In the genomic region with DNA sequence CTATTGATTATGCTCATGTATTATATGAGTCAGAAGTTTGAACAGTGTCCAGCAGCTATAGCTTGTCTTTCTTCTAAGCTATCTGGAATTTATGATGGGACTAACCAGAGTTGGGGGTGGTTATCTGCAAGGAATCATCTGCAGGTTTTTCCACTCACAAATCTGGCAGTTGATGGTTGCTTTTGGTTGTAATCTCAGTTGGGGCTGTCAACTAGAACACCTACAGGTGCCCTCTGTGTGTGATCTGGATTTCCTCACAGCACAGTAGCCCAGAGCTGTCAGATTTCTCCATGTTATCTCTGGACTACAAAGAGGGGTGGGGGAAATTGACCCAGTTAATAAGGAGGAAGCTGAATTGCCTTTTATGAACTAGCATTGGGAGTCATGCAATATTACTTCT, we compare ENCODE assay signal across 20 cellular contexts.
"Had no signal": no experiment of that assay in that cellular context is flagged by ENCODE, and none has a peak within 500 bp of the region (broad histone marks: within the 10 kb centered on the region; RNA-seq: fewer than 3 reads in every experiment).

No MANE protein-coding gene starts in this region.

- DNase-seq: dorsolateral prefrontal cortex; effector CD4-positive, alpha-beta T cell; foreskin keratinocyte; glutamatergic neuron; mesenchymal stem cell; mucosa of descending colon; naive B cell; pancreas; stimulated activated CD4-positive, alpha-beta T cell treated with anti-CD3 and anti-CD28 coated beads, Interleukin-12 subunit alpha, Interleukin-12 subunit beta, amount 100 ng/mL, for 4 hours; stimulated activated CD4-positive, alpha-beta T cell treated with anti-CD3 and anti-CD28 coated beads, Interleukin-1b, Interleukin-23, amount 100 ng/mL, for 48 hours; stimulated activated CD4-positive, alpha-beta T cell treated with anti-CD3 and anti-CD28 coated beads, Interleukin-4, amount 100 ng/mL, for 1 hour; stimulated activated CD8-positive, alpha-beta memory T cell treated with anti-CD3 and anti-CD28 coated beads, Interleukin-4, amount 100 ng/mL, for 48 hours; stimulated activated naive CD4-positive, alpha-beta T cell treated with Interleukin-2 at 50 U/mL for 16 hours; stomach; tibial artery had no signal

- H3K27ac ChIP-seq: dorsolateral prefrontal cortex, esophagus muscularis mucosa, foreskin keratinocyte, neutrophil, pancreas, stomach had no signal

- H3K4me3 ChIP-seq: dorsolateral prefrontal cortex, esophagus muscularis mucosa, mucosa of descending colon, pancreas, smooth muscle cell, stomach, tibial artery had no signal

- H3K9me3 ChIP-seq: esophagus muscularis mucosa, neutrophil, pancreas, tibial artery had no signal

- ATAC-seq: foreskin keratinocyte; mucosa of descending colon; natural killer cell treated with Interleukin-12 subunit alpha and Interleukin-12 subunit beta and Interleukin-15 and Interleukin-18, amount 100 ng/mL, for 72 hours; pancreas; sciatic nerve had no signal

- H3K4me1 ChIP-seq: foreskin keratinocyte, pancreas had no signal

- H3K27me3 ChIP-seq: dorsolateral prefrontal cortex, esophagus muscularis mucosa, foreskin keratinocyte, neutrophil, pancreas, stomach, tibial artery had no signal

- H3K36me3 ChIP-seq: esophagus muscularis mucosa, neutrophil, pancreas, stomach, tibial artery had no signal
